In the genomic region with DNA sequence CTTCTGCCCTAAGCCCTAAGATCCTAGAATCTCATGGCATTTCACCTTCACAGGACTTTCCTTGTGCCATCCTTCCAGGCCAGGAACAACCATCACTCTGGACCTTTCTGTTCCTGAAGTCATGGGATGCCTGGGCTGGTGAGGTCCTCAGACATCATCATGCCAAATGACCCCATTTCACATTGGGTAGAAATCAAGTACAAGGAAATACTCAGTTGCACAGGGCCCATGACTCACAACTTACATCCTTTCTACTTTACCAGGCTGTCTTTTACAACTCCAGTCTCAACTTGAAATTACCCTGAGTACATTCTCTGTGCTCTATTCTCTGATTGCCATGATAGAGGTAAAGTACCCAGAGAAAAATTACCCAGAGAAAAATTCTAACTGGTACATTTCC, we compare ENCODE assay signal across 20 cellular contexts.
DNase-seq lines count a peak whose midpoint lies in the region; ATAC-seq and TF ChIP-seq lines count a peak whose summit lies in the region.
"Had no signal": no experiment of that assay in that cellular context is flagged by ENCODE, and none has a peak within 500 bp of the region (broad histone marks: within the 10 kb centered on the region; RNA-seq: fewer than 3 reads in every experiment).

No MANE protein-coding gene starts in this region.

- intact Hi-C loops in CD4-positive, alpha-beta T cell (cut with DNase I, micrococcal nuclease): no loop called here

- no peaks in the 10 kb centered on the region for H3K4me1 ChIP-seq in mesenchymal stem cell (ENCODE audit: control insufficient read depth, insufficient read depth, low read depth, low read length)
- H3K4me1 ChIP-seq: gastrocnemius medialis had no signal

- no peak overlapping the region for H3K14ac ChIP-seq in mesenchymal stem cell (ENCODE audit: low read length in 2 of 2)

- H3K4me1 Mint-ChIP-seq in CD4-positive, alpha-beta T cell (ENCODE audit: low read depth): peaks cover 52% of the 10 kb centered on the region

- H3K36me3 ChIP-seq in mesenchymal stem cell (ENCODE audit: control insufficient read depth in 1 of 2, insufficient read depth in 2 of 2, low read depth in 1 of 2, low read length in 2 of 2): no peaks in the 10 kb centered on the region
- H3K36me3 ChIP-seq: ascending aorta, gastrocnemius medialis, stomach had no signal

- H4K8ac ChIP-seq in mesenchymal stem cell (ENCODE audit: low read length): no peak overlapping the region

- H3K9ac ChIP-seq in mesenchymal stem cell (ENCODE audit: low read length): no peak overlapping the region
- H3K9ac ChIP-seq: KMS-11, SK-N-SH had no signal

- no peak overlapping the region for H2AFZ ChIP-seq in mesenchymal stem cell (ENCODE audit: low read depth, low read length)

- H2BK120ac ChIP-seq in mesenchymal stem cell (ENCODE audit: low read depth, low read length): no peak overlapping the region

- no peak overlapping the region for H4K91ac ChIP-seq in mesenchymal stem cell (ENCODE audit: low read length)

- no peaks in the 10 kb centered on the region for H3K27me3 ChIP-seq in CD4-positive, alpha-beta T cell (ENCODE audit: control insufficient read depth, insufficient read depth, low read length)
- H3K27me3 ChIP-seq in mesenchymal stem cell (ENCODE audit: control insufficient read depth in 1 of 2, insufficient read depth in 1 of 2, low read length in 2 of 2): no peaks in the 10 kb centered on the region
- H3K27me3 ChIP-seq: ascending aorta, dorsolateral prefrontal cortex, gastrocnemius medialis, stomach had no signal

- DNase-seq in CD4-positive, alpha-beta T cell: no peak
- DNase-seq in HT1080 (ENCODE audit: low read depth) (peak; percentile 22), choroid plexus epithelial cell (ENCODE audit: low read depth) (peak; percentile 26), mesenchymal stem cell (peak; percentile 17), NCI-H2107 treated with DMSO at 0.1 percent for 48 hours (lab: John Stamatoyannopoulos, UW; ENCODE audit: unreplicated experiment) (no peak), GM13977 (ENCODE audit: low spot score) (no peak), NCI-H146 (lab: John Stamatoyannopoulos, UW) (no peak)
- DNase-seq: activated T-cell treated with anti-CD3 and anti-CD28 coated beads, Interleukin-2, amount 50 U/mL, for 4 hours; DMS 273 treated with DMSO at 0.1 percent for 48 hours; dorsolateral prefrontal cortex; gastrocnemius medialis; H9; nucleus accumbens; SK-N-SH; stomach had no signal

- no peaks in the 10 kb centered on the region for H3K27me3 Mint-ChIP-seq in CD4-positive, alpha-beta T cell

- no peak overlapping the region for H3K23ac ChIP-seq in mesenchymal stem cell (ENCODE audit: low read length in 2 of 2)

- H3K4me2 ChIP-seq in mesenchymal stem cell (ENCODE audit: low read length, poor library complexity, severe bottlenecking): no peak overlapping the region
- H3K4me2 ChIP-seq: KMS-11, SK-N-SH had no signal

- POLR2A ChIA-PET in CD4-positive, alpha-beta T cell (lab: Charles Lee): no interaction called here

- H2BK12ac ChIP-seq in mesenchymal stem cell (ENCODE audit: low read length in 2 of 2): no peak overlapping the region

- H3K18ac ChIP-seq in mesenchymal stem cell (ENCODE audit: low read depth in 1 of 2, low read length in 2 of 2): peak overlapping the region in 1 of 2 experiments; percentile 58

- TF ChIP-seq CTCF in CD4-positive, alpha-beta T cell (IDR thresholded peaks at IDR 0.05): no peak
- TF ChIP-seq CTCF in choroid plexus epithelial cell (conservative IDR thresholded peaks at IDR 0.05; ENCODE audit: low read depth, low read length): no peak
- no peak for TF ChIP-seq CTCF in GM13977 (IDR thresholded peaks at IDR 0.05; ENCODE audit: extremely low read depth, insufficient read depth, missing control alignments)

- H2AK5ac ChIP-seq in mesenchymal stem cell (ENCODE audit: low read length, severe bottlenecking): no peak overlapping the region

- no peak overlapping the region for H3K27ac ChIP-seq in CD4-positive, alpha-beta T cell (ENCODE audit: low read depth, low read length)
- no peak overlapping the region for H3K27ac ChIP-seq in mesenchymal stem cell (ENCODE audit: low read length, poor library complexity, severe bottlenecking)
- H3K27ac ChIP-seq: ascending aorta, dorsolateral prefrontal cortex, gastrocnemius medialis, KMS-11, stomach had no signal

- peak overlapping the region; percentile 38 for H3K27ac Mint-ChIP-seq in CD4-positive, alpha-beta T cell
- H3K27ac Mint-ChIP-seq: H9, mesothelial cell of epicardium had no signal

- no peak overlapping the region for H2BK5ac ChIP-seq in mesenchymal stem cell (ENCODE audit: low read depth, low read length, poor library complexity, severe bottlenecking)

- peak; percentile 45 for ATAC-seq in CD4-positive, alpha-beta T cell (ENCODE audit: poor library complexity)
- no peak for ATAC-seq in HG03565 (IDR thresholded peaks at IDR 0.05; ENCODE audit: unreplicated experiment)
- ATAC-seq: activated T-cell treated with anti-CD3 and anti-CD28 coated beads, Interleukin-2, amount 50 U/mL, for 4 hours; gastrocnemius medialis had no signal

- H3K4me3 ChIP-seq in choroid plexus epithelial cell (ENCODE audit: low read depth, low read length) (no peak overlapping the region), mesenchymal stem cell (ENCODE audit: insufficient read depth in 1 of 2, low read depth in 1 of 2, low read length in 2 of 2) (no peak overlapping the region)
- H3K4me3 ChIP-seq: ascending aorta, dorsolateral prefrontal cortex, gastrocnemius medialis, skin epidermis, stomach had no signal

- CTCF ChIA-PET in CD4-positive, alpha-beta T cell (lab: Charles Lee): no interaction called here

- H3K4me3 Mint-ChIP-seq in CD4-positive, alpha-beta T cell: no peak overlapping the region
- H3K4me3 Mint-ChIP-seq: activated T-cell treated with anti-CD3 and anti-CD28 coated beads, Interleukin-2, amount 50 U/mL, for 4 hours; H9; mesothelial cell of epicardium had no signal

- in situ Hi-C loops in GM13977 (cut with MboI; ENCODE audit: low pct_unique_long_range_greater_than_20kb, low sequenced_read_pairs, unreplicated experiment): no loop called here

- H3K9me3 ChIP-seq in CD4-positive, alpha-beta T cell (ENCODE audit: control insufficient read depth, low read length): no peaks in the 10 kb centered on the region
- no peaks in the 10 kb centered on the region for H3K9me3 ChIP-seq in mesenchymal stem cell (ENCODE audit: control insufficient read depth, low read length)
- H3K9me3 ChIP-seq: ascending aorta, gastrocnemius medialis, SK-N-SH, stomach had no signal

- H3K4ac ChIP-seq in mesenchymal stem cell (ENCODE audit: low read depth in 1 of 2, low read length in 2 of 2): no peak overlapping the region

- H3K9me3 Mint-ChIP-seq in CD4-positive, alpha-beta T cell: no peaks in the 10 kb centered on the region
- H3K9me3 Mint-ChIP-seq: activated T-cell treated with anti-CD3 and anti-CD28 coated beads, Interleukin-2, amount 50 U/mL, for 4 hours had no signal

- H2BK15ac ChIP-seq in mesenchymal stem cell (ENCODE audit: low read depth, poor library complexity, severe bottlenecking): no peak overlapping the region

- H3K79me1 ChIP-seq in mesenchymal stem cell (replicated peaks; ENCODE audit: low read length, poor library complexity, severe bottlenecking): no peaks in the 10 kb centered on the region

- no peaks in the 10 kb centered on the region for H3K36me3 Mint-ChIP-seq in CD4-positive, alpha-beta T cell (ENCODE audit: low read depth)

Comparison
In these comparisons a context has a peak if more than half of its experiments do, and no peak if none do; other contexts are left out.
1. DNase-seq: peak in HT1080 (single experiment), choroid plexus epithelial cell (single experiment) and mesenchymal stem cell (single experiment); none in CD4-positive, alpha-beta T cell (0 of 10), NCI-H2107 treated with DMSO at 0.1 percent for 48 hours (single experiment), GM13977 (single experiment) and NCI-H146 (single experiment).